1 cellular context compared by ENCODE assay signal in genomic region chr3:160886421-160886820, GRCh38.
TF ChIP-seq lines count a peak whose summit lies in the region.

No MANE protein-coding gene starts in this region.

TF ChIP-seq in WTC11, 78 proteins besides CTCF, POLR2A, EP300 and RAD21 (continued from another document):
- TF ChIP-seq ETV6 (CRISPR knock-in tag; IDR thresholded peaks at IDR 0.05), result no peak
- TF ChIP-seq HMGXB4 (CRISPR knock-in tag; IDR thresholded peaks at IDR 0.05), result no peak
- no peak for TF ChIP-seq SP1 (CRISPR knock-in tag; conservative IDR thresholded peaks at IDR 0.05)
